ENCODE assay signal across 27 cellular contexts in the genomic region with DNA sequence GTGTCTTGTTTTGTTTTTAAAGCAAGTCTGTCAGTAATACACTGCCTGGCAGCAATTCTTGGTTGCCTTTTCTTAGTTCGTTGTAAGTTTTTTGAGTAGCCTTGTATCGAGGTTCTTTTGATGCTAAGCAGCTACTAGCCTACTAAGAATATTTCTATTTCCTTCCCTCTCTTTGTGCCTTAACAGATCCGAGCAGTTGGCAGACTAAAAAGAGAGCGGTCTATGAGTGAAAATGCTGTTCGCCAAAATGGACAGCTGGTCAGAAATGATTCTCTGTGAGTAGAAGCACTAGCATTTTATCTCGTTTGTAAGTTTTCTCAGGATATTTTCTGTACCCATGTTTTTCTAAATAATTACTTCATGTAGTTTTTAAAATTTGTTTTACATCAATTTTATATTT. TPM values are rescaled to one million over a fixed set of nuclear protein-coding genes. Genes with fewer than 3 reads are reported as not detected.
"Had no signal": no experiment of that assay in that cellular context is flagged by ENCODE, and none has a peak within 500 bp of the region (broad histone marks: within the 10 kb centered on the region; RNA-seq: fewer than 3 reads in every experiment).

No MANE protein-coding gene starts in this region.

- H3K27ac ChIP-seq: esophagus squamous epithelium, neutrophil, right atrium auricular region, sigmoid colon, tibial artery, upper lobe of right lung, vagina had no signal

- H3K27ac Mint-ChIP-seq: dendritic cell treated with granulocyte-macrophage colony-stimulating factor and Interleukin-4, amounts not matched to agents 40 ng/mL and 50 ng/mL, for 4 days; stimulated activated effector memory CD8-positive, alpha-beta T cell treated with anti-CD3 and anti-CD28 coated beads, Interleukin-12 subunit alpha, Interleukin-12 subunit beta, amount 100 ng/mL, for 72 hours had no signal

- H3K4me1 ChIP-seq: esophagus squamous epithelium, right atrium auricular region, sigmoid colon, tibial artery, upper lobe of right lung, vagina had no signal

- H3K9me3 ChIP-seq: esophagus squamous epithelium, neutrophil, right atrium auricular region, sigmoid colon, tibial artery, upper lobe of right lung, vagina had no signal

- DNase-seq: esophagus squamous epithelium; foreskin fibroblast; left colon; left ventricle myocardium superior; naive thymus-derived CD4-positive, alpha-beta T cell; sigmoid colon; small intestine; stimulated activated CD4-positive, alpha-beta T cell treated with anti-CD3 and anti-CD28 coated beads, Interleukin-12 subunit alpha, Interleukin-12 subunit beta, amount 100 ng/mL, for 4 hours; stimulated activated CD4-positive, alpha-beta T cell treated with anti-CD3 and anti-CD28 coated beads, Interleukin-2, amount 100 ng/mL, for 48 hours; stimulated activated CD8-positive, alpha-beta memory T cell treated with anti-CD3 and anti-CD28 coated beads, Interleukin-4, amount 100 ng/mL, for 48 hours; stimulated activated naive CD8-positive, alpha-beta T cell treated with anti-CD3 and anti-CD28 coated beads, Interleukin-15, Interleukin-2, amounts not matched to agents 100 U/mL and 50 U/mL, for 24 hours; tibial artery; upper lobe of right lung had no signal

- H3K27me3 Mint-ChIP-seq: central memory CD8-positive, alpha-beta T cell; dendritic cell treated with granulocyte-macrophage colony-stimulating factor and Interleukin-4, amounts not matched to agents 40 ng/mL and 50 ng/mL, for 4 days; naive thymus-derived CD4-positive, alpha-beta T cell had no signal

- H3K4me1 Mint-ChIP-seq: central memory CD8-positive, alpha-beta T cell had no signal

- H3K4me3 ChIP-seq: esophagus squamous epithelium, hepatocyte, lung, right atrium auricular region, sigmoid colon, tibial artery, upper lobe of right lung, vagina had no signal

- H3K27me3 ChIP-seq: esophagus squamous epithelium, hepatocyte, neutrophil, right atrium auricular region, sigmoid colon, tibial artery, upper lobe of right lung, vagina had no signal

- H3K4me3 Mint-ChIP-seq: central memory CD8-positive, alpha-beta T cell; dendritic cell treated with granulocyte-macrophage colony-stimulating factor and Interleukin-4, amounts not matched to agents 40 ng/mL and 50 ng/mL, for 4 days; naive thymus-derived CD4-positive, alpha-beta T cell; stimulated activated effector memory CD8-positive, alpha-beta T cell treated with anti-CD3 and anti-CD28 coated beads, Interleukin-12 subunit alpha, Interleukin-12 subunit beta, amount 100 ng/mL, for 72 hours had no signal

- H3K9me3 Mint-ChIP-seq: central memory CD8-positive, alpha-beta T cell; dendritic cell treated with granulocyte-macrophage colony-stimulating factor and Interleukin-4, amounts not matched to agents 40 ng/mL and 50 ng/mL, for 4 days; naive thymus-derived CD4-positive, alpha-beta T cell; stimulated activated effector memory CD8-positive, alpha-beta T cell treated with anti-CD3 and anti-CD28 coated beads, Interleukin-12 subunit alpha, Interleukin-12 subunit beta, amount 100 ng/mL, for 72 hours had no signal

RNA-seq across cellular contexts. Expression of a gene that starts 39.0 kb away (rescaled TPM):
- total RNA-seq: epithelial cell of proximal tubule; esophagus squamous epithelium; kidney epithelial cell; left ventricle myocardium superior; lung; naive thymus-derived CD4-positive, alpha-beta T cell; osteocyte; right atrium auricular region; sigmoid colon; temporal lobe; upper lobe of right lung; vagina had no signal
- polyA plus RNA-seq: neural cell had no signal

RNA-seq across cellular contexts. Expression of a gene that starts 47.6 kb away (rescaled TPM):
- total RNA-seq: epithelial cell of proximal tubule; esophagus squamous epithelium; hepatocyte; kidney epithelial cell; left colon; left ventricle myocardium superior; lung; naive thymus-derived CD4-positive, alpha-beta T cell; osteocyte; posterior vena cava; right atrium auricular region; sigmoid colon; temporal lobe; upper lobe of right lung; vagina had no signal
- polyA plus RNA-seq: hepatocyte; lung; naive thymus-derived CD4-positive, alpha-beta T cell; neural cell; sigmoid colon; small intestine had no signal
